1 cellular context compared by ENCODE assay signal in genomic region chr1:167689569-167689925, GRCh38.
TF ChIP-seq lines count a peak whose summit lies in the region.

No MANE protein-coding gene starts in this region.

TF ChIP-seq in K562, 482 proteins besides CTCF, POLR2A, EP300 and RAD21:
- 0 out of 2 replicates have a peak, but pooled peaks have one; percentile 41 for TF ChIP-seq PRMT5 (CRISPR knock-in tag; IDR thresholded peaks at IDR 0.05)
- TF ChIP-seq KLF10 (CRISPR knock-in tag; IDR thresholded peaks at IDR 0.05), result no peak
- no peak for TF ChIP-seq PTTG1 (tag; IDR thresholded peaks at IDR 0.05; ENCODE audit: low read depth)
- no peak for TF ChIP-seq ZBTB7A (IDR thresholded peaks at IDR 0.05; ENCODE audit: borderline replicate concordance, control insufficient read depth, low read depth, low read length)
- TF ChIP-seq KAT7 (CRISPR knock-in tag; IDR thresholded peaks at IDR 0.05; ENCODE audit: borderline replicate concordance), result no peak
- TF ChIP-seq CHD1 (IDR thresholded peaks at IDR 0.05; ENCODE audit: low read length), result no peak
- no peak for TF ChIP-seq ZNF140 (CRISPR knock-in tag; IDR thresholded peaks at IDR 0.05)
